Comparison of ENCODE assay signal across 20 cellular contexts in genomic region chr11:115716577-115717214, GRCh38.
A peak's percentile ranks its signal among the peaks of the same experiment; 100 is the strongest.
DNase-seq lines count a peak whose midpoint lies in the region; ATAC-seq, FAIRE-seq and TF ChIP-seq lines count a peak whose summit lies in the region.
"Had no signal": no experiment of that assay in that cellular context is flagged by ENCODE, and none has a peak within 500 bp of the region (broad histone marks: within the 10 kb centered on the region; RNA-seq: fewer than 3 reads in every experiment).

No MANE protein-coding gene starts in this region.

- H3K4me1 Mint-ChIP-seq in astrocyte (ENCODE audit: low read depth, unreplicated experiment) (peaks cover 6% of the 10 kb centered on the region), type B pancreatic cell (ENCODE audit: unreplicated experiment) (peaks cover 46% of the 10 kb centered on the region)
- H3K4me1 Mint-ChIP-seq: CD4-positive, alpha-beta memory T cell had no signal

- intact Hi-C loops in Right ventricle myocardium inferior (cut with DNase I) = no loop called here
- intact Hi-C loops in cardiac septum (cut with DNase I) = no loop called here

- H3K36me3 ChIP-seq in astrocyte (ENCODE audit: insufficient read depth, low read length) = no peaks in the 10 kb centered on the region
- H3K36me3 ChIP-seq in mesodermal cell (ENCODE audit: control insufficient read depth, insufficient read depth, low read length) = no peaks in the 10 kb centered on the region
- H3K36me3 ChIP-seq in WERI-Rb-1 = no peaks in the 10 kb centered on the region
- H3K36me3 ChIP-seq: prostate gland had no signal

- H3K9me3 Mint-ChIP-seq in astrocyte (ENCODE audit: unreplicated experiment) (no peaks in the 10 kb centered on the region), type B pancreatic cell (peaks cover 4% of the 10 kb centered on the region)
- H3K9me3 Mint-ChIP-seq: stimulated activated naive CD8-positive, alpha-beta T cell treated with anti-CD3 and anti-CD28 coated beads, Interleukin-15, Interleukin-2, amounts not matched to agents 100 ng/mL and 50 ng/mL, for 24 hours had no signal

- no peak overlapping the region for H3K4me3 ChIP-seq in astrocyte (ENCODE audit: insufficient read depth, low read depth, low read length)
- no peak overlapping the region for H3K4me3 ChIP-seq in mesodermal cell (ENCODE audit: extremely low read depth, insufficient read depth, low read length, poor library complexity, severe bottlenecking)
- H3K4me3 ChIP-seq in WERI-Rb-1 (ENCODE audit: low read depth, low read length) = no peak overlapping the region
- H3K4me3 ChIP-seq: K562, prostate gland had no signal

- no peaks in the 10 kb centered on the region for H3K9me3 ChIP-seq in astrocyte (ENCODE audit: insufficient read depth, low read depth, low read length)
- H3K9me3 ChIP-seq in mesodermal cell (ENCODE audit: control insufficient read depth, low read length) = no peaks in the 10 kb centered on the region
- no peaks in the 10 kb centered on the region for H3K9me3 ChIP-seq in WERI-Rb-1 (ENCODE audit: severe bottlenecking)
- H3K9me3 ChIP-seq: prostate gland had no signal

- no peak overlapping the region for H3K9ac ChIP-seq in astrocyte (ENCODE audit: low read length)

- no peaks in the 10 kb centered on the region for H3K79me2 ChIP-seq in astrocyte (ENCODE audit: insufficient read depth, low read length)

- no peak overlapping the region for H3K27ac Mint-ChIP-seq in astrocyte (ENCODE audit: unreplicated experiment)
- peak overlapping the region; percentile 55 for H3K27ac Mint-ChIP-seq in type B pancreatic cell
- H3K27ac Mint-ChIP-seq: CD4-positive, alpha-beta memory T cell; stimulated activated naive CD8-positive, alpha-beta T cell treated with anti-CD3 and anti-CD28 coated beads, Interleukin-15, Interleukin-2, amounts not matched to agents 100 ng/mL and 50 ng/mL, for 24 hours had no signal

- peak; percentile 30 for ATAC-seq in Right ventricle myocardium inferior
- ATAC-seq in HG03196 (IDR thresholded peaks at IDR 0.05; ENCODE audit: unreplicated experiment) = no peak
- no peak for ATAC-seq in HG03175 (IDR thresholded peaks at IDR 0.05; ENCODE audit: unreplicated experiment)
- ATAC-seq: activated naive CD4-positive, alpha-beta T cell treated with anti-CD3 and anti-CD28 coated beads, Interleukin-2, amount 50 U/mL, for 72 hours; K562 had no signal

- 72 to 79% methylated on average over 16 to 18 of the region's 21 CpGs for WGBS in mesodermal cell (ENCODE audit: insufficient coverage in 2 of 2), 2 experiments

- TF ChIP-seq CTCF in astrocyte (IDR thresholded peaks at IDR 0.05; ENCODE audit: insufficient read depth, low read depth, low read length) (no peak), type B pancreatic cell (conservative IDR thresholded peaks at IDR 0.05) (no peak), WERI-Rb-1 (IDR thresholded peaks at IDR 0.05; ENCODE audit: low read depth, low read length) (no peak)

- FAIRE-seq in astrocyte (lab: Jason Lieb, UNC) = no peak
- FAIRE-seq: A204.1, K562, urothelium cell line had no signal

- H3K36me3 Mint-ChIP-seq in astrocyte (ENCODE audit: low read depth, unreplicated experiment) = peaks cover 10% of the 10 kb centered on the region
- no peaks in the 10 kb centered on the region for H3K36me3 Mint-ChIP-seq in type B pancreatic cell
- H3K36me3 Mint-ChIP-seq: activated naive CD4-positive, alpha-beta T cell treated with anti-CD3 and anti-CD28 coated beads, Interleukin-2, amount 50 U/mL, for 72 hours; CD4-positive, alpha-beta memory T cell had no signal

- no peaks in the 10 kb centered on the region for H4K20me1 ChIP-seq in astrocyte (ENCODE audit: insufficient read depth, low read length)

- H2AFZ ChIP-seq in astrocyte (ENCODE audit: low read depth, low read length) = peak overlapping the region; percentile 59

- no peak for DNase-seq in Right ventricle myocardium inferior (ENCODE audit: missing footprints)
- no peak for DNase-seq in cardiac septum (ENCODE audit: low spot score)
- no peak for DNase-seq in astrocyte (ENCODE audit: low read depth)
- DNase-seq in type B pancreatic cell (ENCODE audit: extremely low spot score, unreplicated experiment) = no peak
- no peak for DNase-seq in WERI-Rb-1
- DNase-seq: activated CD4-positive, alpha-beta T cell treated with anti-CD3 and anti-CD28 coated beads, Interleukin-2, amount 50 U/mL, for 4 hours; activated T-cell treated with anti-CD3 and anti-CD28 coated beads, Interleukin-2, amount 50 U/mL, for 1 hour; CD4-positive, alpha-beta memory T cell; NCI-H1105; NCI-H226; T1000 had no signal

- H3K27ac ChIP-seq in astrocyte (ENCODE audit: low read depth, low read length) = no peak overlapping the region
- peak overlapping the region; percentile 41 for H3K27ac ChIP-seq in mesodermal cell (ENCODE audit: low read depth, low read length, severe bottlenecking)
- H3K27ac ChIP-seq in WERI-Rb-1 = no peak overlapping the region
- H3K27ac ChIP-seq: prostate gland had no signal

- H3K27me3 Mint-ChIP-seq in astrocyte (ENCODE audit: low read depth, unreplicated experiment) (peaks cover 6% of the 10 kb centered on the region), type B pancreatic cell (no peaks in the 10 kb centered on the region)
- H3K27me3 Mint-ChIP-seq: CD4-positive, alpha-beta memory T cell; stimulated activated naive CD8-positive, alpha-beta T cell treated with anti-CD3 and anti-CD28 coated beads, Interleukin-15, Interleukin-2, amounts not matched to agents 100 ng/mL and 50 ng/mL, for 24 hours had no signal

- peak overlapping the region; percentile 70 for H3K4me2 ChIP-seq in astrocyte (ENCODE audit: low read length)

- H3K4me1 ChIP-seq in astrocyte (ENCODE audit: insufficient read depth, low read length) = no peaks in the 10 kb centered on the region
- no peaks in the 10 kb centered on the region for H3K4me1 ChIP-seq in mesodermal cell (ENCODE audit: control insufficient read depth, insufficient read depth, low read length, poor library complexity, severe bottlenecking)
- H3K4me1 ChIP-seq: prostate gland had no signal

- H3K4me3 Mint-ChIP-seq in astrocyte (ENCODE audit: unreplicated experiment) (no peak overlapping the region), type B pancreatic cell (peak overlapping the region; percentile 66)
- H3K4me3 Mint-ChIP-seq: CD4-positive, alpha-beta memory T cell; stimulated activated naive CD8-positive, alpha-beta T cell treated with anti-CD3 and anti-CD28 coated beads, Interleukin-15, Interleukin-2, amounts not matched to agents 100 ng/mL and 50 ng/mL, for 24 hours had no signal

- H3K27me3 ChIP-seq in astrocyte (ENCODE audit: insufficient read depth, low read length) (no peaks in the 10 kb centered on the region), WERI-Rb-1 (ENCODE audit: insufficient read depth, low read depth, severe bottlenecking) (no peaks in the 10 kb centered on the region)
